In genomic region chr10:112383325-112383724, GRCh38 we compare ENCODE assay signal across 9 cellular contexts. TPM values are rescaled to one million over a fixed set of nuclear protein-coding genes. Genes with fewer than 3 reads are reported as not detected.
DNase-seq lines count a peak whose midpoint lies in the region; ATAC-seq and TF ChIP-seq lines count a peak whose summit lies in the region.
"Had no signal": no experiment of that assay in that cellular context is flagged by ENCODE, and none has a peak within 500 bp of the region (broad histone marks: within the 10 kb centered on the region; RNA-seq: fewer than 3 reads in every experiment).

No MANE protein-coding gene starts in this region.

- H3K36me3 Mint-ChIP-seq in stimulated activated naive B cell treated with anti-CD40 and anti-IgM and Interleukin-4, amounts not matched to agents 10 μg/mL and 1 μg/mL and 100 μg/mL, for 72 hours = peaks cover 43 to 60% of the 10 kb centered on the region in 2 donors

- H3K36me3 ChIP-seq in RWPE2 (ENCODE audit: low read depth) (no peaks in the 10 kb centered on the region), gastroesophageal sphincter (no peaks in the 10 kb centered on the region)

- H3K27me3 Mint-ChIP-seq in stimulated activated naive B cell treated with anti-CD40 and anti-IgM and Interleukin-4, amounts not matched to agents 10 μg/mL and 1 μg/mL and 100 μg/mL, for 72 hours = no peaks in the 10 kb centered on the region

- no peak overlapping the region for H3K27ac ChIP-seq in RWPE2 (ENCODE audit: poor library complexity, severe bottlenecking)
- no peak overlapping the region for H3K27ac ChIP-seq in gastroesophageal sphincter

- 43% methylated on average over 3 of the region's 3 CpGs; no CpG with 5 or more reads in 1 of the 2 donors for WGBS in gastroesophageal sphincter (ENCODE audit: low coverage in 1 of 2), 2 donors

- H3K9me3 ChIP-seq in RWPE2 (ENCODE audit: severe bottlenecking) = no peaks in the 10 kb centered on the region
- H3K9me3 ChIP-seq in gastroesophageal sphincter = no peaks in the 10 kb centered on the region

- H3K4me3 Mint-ChIP-seq in stimulated activated naive B cell treated with anti-CD40 and anti-IgM and Interleukin-4, amounts not matched to agents 10 μg/mL and 1 μg/mL and 100 μg/mL, for 72 hours = no peak overlapping the region

- H3K4me3 ChIP-seq in RWPE2 (ENCODE audit: severe bottlenecking) (no peak overlapping the region), gastroesophageal sphincter (no peak overlapping the region)

- peaks cover 36 to 90% of the 10 kb centered on the region in 2 donors for H3K4me1 Mint-ChIP-seq in stimulated activated naive B cell treated with anti-CD40 and anti-IgM and Interleukin-4, amounts not matched to agents 10 μg/mL and 1 μg/mL and 100 μg/mL, for 72 hours

- no peak for TF ChIP-seq CTCF in RWPE2 (IDR thresholded peaks at IDR 0.05; ENCODE audit: poor library complexity, severe bottlenecking)
- no peak for TF ChIP-seq CTCF in gastroesophageal sphincter (IDR thresholded peaks at IDR 0.05)

- TF ChIP-seq POLR2A in gastroesophageal sphincter (IDR thresholded peaks at IDR 0.05) = no peak

- no peak overlapping the region for H3K27ac Mint-ChIP-seq in stimulated activated naive B cell treated with anti-CD40 and anti-IgM and Interleukin-4, amounts not matched to agents 10 μg/mL and 1 μg/mL and 100 μg/mL, for 72 hours

- H3K4me1 ChIP-seq in RWPE2 (ENCODE audit: insufficient read depth, poor library complexity, severe bottlenecking) (no peaks in the 10 kb centered on the region), gastroesophageal sphincter (no peaks in the 10 kb centered on the region)

- TF ChIP-seq EP300 in gastroesophageal sphincter (IDR thresholded peaks at IDR 0.05) = no peak

- peak; percentile 44; the same call in 2 of the 3 replicates for ATAC-seq in RWPE2 (ENCODE audit: low read depth)
- peak; percentile 46 for ATAC-seq in gastroesophageal sphincter
- ATAC-seq in stimulated activated naive B cell treated with anti-CD40 and anti-IgM and Interleukin-4, amounts not matched to agents 10 μg/mL and 1 μg/mL and 100 μg/mL, for 72 hours (replicated peaks) = peak; percentile 56 to 65
- ATAC-seq in GM21526 (IDR thresholded peaks at IDR 0.05; ENCODE audit: low FRiP score, unreplicated experiment) = no peak

- DNase-seq in activated CD4-positive, alpha-beta T cell treated with anti-CD3 and anti-CD28 coated beads for 48 hours = peak; percentile 34
- no peak for DNase-seq in activated CD4-positive, alpha-beta T cell treated with anti-CD3 and anti-CD28 coated beads for 4 hours
- no peak for DNase-seq in RWPE2 (ENCODE audit: low spot score)
- no peak for DNase-seq in stimulated activated naive B cell treated with anti-CD40 and anti-IgM and Interleukin-4, amounts not matched to agents 10 μg/mL and 1 μg/mL and 100 μg/mL, for 72 hours
- DNase-seq in NCI-H82 treated with DMSO at 0.1 percent for 48 hours (lab: John Stamatoyannopoulos, UW; ENCODE audit: unreplicated experiment) = no peak
- DNase-seq in amniotic stem cell (lab: John Stamatoyannopoulos, UW) = no peak
- DNase-seq: stimulated activated CD4-positive, alpha-beta T cell treated with anti-CD3 and anti-CD28 coated beads, Interleukin-4, amount 100 ng/mL, for 1 hour had no signal

- H3K27me3 ChIP-seq in RWPE2 (ENCODE audit: insufficient read depth, poor library complexity, severe bottlenecking) = no peaks in the 10 kb centered on the region
- peaks cover 6% of the 10 kb centered on the region for H3K27me3 ChIP-seq in gastroesophageal sphincter

- no peaks in the 10 kb centered on the region for H3K9me3 Mint-ChIP-seq in stimulated activated naive B cell treated with anti-CD40 and anti-IgM and Interleukin-4, amounts not matched to agents 10 μg/mL and 1 μg/mL and 100 μg/mL, for 72 hours

RNA-seq across cellular contexts. Expression of gene ACSL5, which starts 9.4 kb away (rescaled TPM):
- total RNA-seq in gastroesophageal sphincter = 10 to 100 TPM in 1 of 4 donors, 1 to 10 TPM in 3; 2.0 to 14.6 (median 9.8) TPM
